Comparison of ENCODE assay signal across 36 cellular contexts in the genomic region with DNA sequence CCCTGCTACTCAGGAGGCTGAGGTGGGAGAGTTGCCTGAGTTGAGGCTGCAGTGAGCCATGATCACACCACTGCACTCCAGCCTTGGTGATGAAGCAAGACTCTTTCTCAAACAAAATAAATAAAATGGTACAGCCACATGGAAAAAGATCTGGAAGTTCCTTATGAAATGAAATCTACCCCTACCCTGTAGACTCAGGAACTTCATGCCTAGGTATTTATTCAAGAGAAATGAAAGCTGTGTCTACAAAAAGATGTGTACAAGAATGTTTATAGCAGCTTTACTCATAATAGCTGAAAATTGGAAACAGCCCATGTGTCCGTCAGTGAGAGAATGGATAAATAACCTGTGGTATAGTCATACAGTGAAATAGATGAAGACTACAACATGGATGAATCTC.
"Had no signal": no experiment of that assay in that cellular context is flagged by ENCODE, and none has a peak within 500 bp of the region (broad histone marks: within the 10 kb centered on the region; RNA-seq: fewer than 3 reads in every experiment).

No MANE protein-coding gene starts in this region.

- H3K4me3 ChIP-seq: MG63 had no signal

- H3K36me3 ChIP-seq: MG63 had no signal

- DNase-seq: Kasumi-1, MG63, MM.1S, MV-4-11, NCI-H1048, NCI-H1092, NCI-H1092 treated with DMSO at 0.1 percent for 48 hours, NCI-H1105, NCI-H1105 treated with DMSO at 0.1 percent for 48 hours, NCI-H1417, NCI-H1417 treated with DMSO at 0.1 percent for 48 hours, NCI-H1436, NCI-H1436 treated with DMSO at 0.1 percent for 48 hours, NCI-H146, NCI-H1694, NCI-H1694 treated with DMSO at 0.1 percent for 48 hours, NCI-H187, NCI-H187 treated with DMSO at 0.1 percent for 48 hours, NCI-H1930, NCI-H2029, NCI-H2029 treated with DMSO at 0.1 percent for 48 hours, NCI-H2081, NCI-H2081 treated with DMSO at 0.1 percent for 48 hours, NCI-H2107, NCI-H2171, NCI-H2171 treated with DMSO at 0.1 percent for 48 hours, NCI-H2227 treated with DMSO at 0.1 percent for 48 hours, NCI-H226, NCI-H345, NCI-H446, NCI-H446 treated with DMSO at 0.1 percent for 48 hours, NCI-H510A, NCI-H510A treated with DMSO at 0.1 percent for 48 hours, NCI-H524, NCI-H524 treated with DMSO at 0.1 percent for 48 hours, NCI-H526 had no signal

- H3K27me3 ChIP-seq: MG63 had no signal

- H3K9me3 ChIP-seq: MG63 had no signal
